ENCODE assay signal across 11 cellular contexts in genomic region chr4:89598602-89599001, GRCh38.
A peak's percentile ranks its signal among the peaks of the same experiment; 100 is the strongest.
DNase-seq lines count a peak whose midpoint lies in the region; ATAC-seq, FAIRE-seq and TF ChIP-seq lines count a peak whose summit lies in the region.
"Had no signal": no experiment of that assay in that cellular context is flagged by ENCODE, and none has a peak within 500 bp of the region (broad histone marks: within the 10 kb centered on the region; RNA-seq: fewer than 3 reads in every experiment).

No MANE protein-coding gene starts in this region.

- H3K9ac ChIP-seq in astrocyte (ENCODE audit: low read length) (no peak overlapping the region), mesendoderm (ENCODE audit: low read length) (no peak overlapping the region)

- no CpG with 5 or more reads among the region's 1 CpG for WGBS in mesendoderm (ENCODE audit: extremely low coverage, insufficient coverage, low lambda C conversion rate)

- H3K4me3 ChIP-seq in GM06990 (replicated peaks; ENCODE audit: low read depth, low read length) (no peak overlapping the region), astrocyte (ENCODE audit: insufficient read depth, low read depth, low read length) (no peak overlapping the region), mesendoderm (ENCODE audit: low read length) (no peak overlapping the region)

- no peaks in the 10 kb centered on the region for H3K36me3 Mint-ChIP-seq in astrocyte (ENCODE audit: low read depth, unreplicated experiment)
- H3K36me3 Mint-ChIP-seq: activated naive CD4-positive, alpha-beta T cell treated with anti-CD3 and anti-CD28 coated beads, Interleukin-2, amount 50 U/mL, for 24 hours; natural killer cell had no signal

- H3K9me3 ChIP-seq in astrocyte (ENCODE audit: insufficient read depth, low read depth, low read length), result no peaks in the 10 kb centered on the region

- TF ChIP-seq CTCF in GM06990 (IDR thresholded peaks at IDR 0.05; ENCODE audit: insufficient read depth, low read length, poor library complexity, severe bottlenecking) (peak; percentile 32), astrocyte (IDR thresholded peaks at IDR 0.05; ENCODE audit: insufficient read depth, low read depth, low read length) (peak; percentile 27)

- no peak overlapping the region for H2AK5ac ChIP-seq in mesendoderm (ENCODE audit: low read length)

- H3K36me3 ChIP-seq in GM06990 (ENCODE audit: control insufficient read depth, insufficient read depth, low read length), result no peaks in the 10 kb centered on the region
- H3K36me3 ChIP-seq in astrocyte (ENCODE audit: insufficient read depth, low read length), result no peaks in the 10 kb centered on the region
- H3K36me3 ChIP-seq in mesendoderm (ENCODE audit: control insufficient read depth, insufficient read depth, low read length), result no peaks in the 10 kb centered on the region

- H2BK5ac ChIP-seq in mesendoderm (ENCODE audit: low read length), result no peak overlapping the region

- no peak overlapping the region for H3K4ac ChIP-seq in mesendoderm (ENCODE audit: low read depth, low read length)

- no peak overlapping the region for H2BK15ac ChIP-seq in mesendoderm (replicated peaks; ENCODE audit: low read depth)

- H3K27me3 ChIP-seq in GM06990 (replicated peaks; ENCODE audit: control insufficient read depth, insufficient read depth, low read length) (no peaks in the 10 kb centered on the region), astrocyte (ENCODE audit: insufficient read depth, low read length) (no peaks in the 10 kb centered on the region), mesendoderm (ENCODE audit: insufficient read depth, low read length, poor library complexity) (no peaks in the 10 kb centered on the region)

- no peak overlapping the region for H2BK120ac ChIP-seq in mesendoderm (ENCODE audit: low read depth, low read length)

- no peak overlapping the region for H3K56ac ChIP-seq in mesendoderm (ENCODE audit: low read length)

- no peak overlapping the region for H3K23ac ChIP-seq in mesendoderm (ENCODE audit: low read length)

- no peaks in the 10 kb centered on the region for H3K79me1 ChIP-seq in mesendoderm (ENCODE audit: low read length)

- H3K27ac Mint-ChIP-seq in astrocyte (ENCODE audit: unreplicated experiment), result no peak overlapping the region
- H3K27ac Mint-ChIP-seq: activated naive CD4-positive, alpha-beta T cell treated with anti-CD3 and anti-CD28 coated beads, Interleukin-2, amount 50 U/mL, for 24 hours; natural killer cell; stimulated activated naive CD8-positive, alpha-beta T cell treated with anti-CD3 and anti-CD28 coated beads, Interleukin-15, amount 100 ng/mL, for 72 hours had no signal

- no peak overlapping the region for H3K18ac ChIP-seq in mesendoderm (ENCODE audit: low read length)

- H2AFZ ChIP-seq in astrocyte (ENCODE audit: low read depth, low read length), result no peak overlapping the region

- FAIRE-seq in astrocyte (lab: Jason Lieb, UNC), result no peak

- no peak overlapping the region for H4K5ac ChIP-seq in mesendoderm (ENCODE audit: low read length)

- H3K4me2 ChIP-seq in astrocyte (ENCODE audit: low read length), result no peak overlapping the region
- no peak overlapping the region for H3K4me2 ChIP-seq in mesendoderm (ENCODE audit: low read length)

- DNase-seq in GM06990 (ENCODE audit: extremely low read depth, insufficient read length) (no peak), LHCN-M2 (ENCODE audit: low read depth) (peak; percentile 5), astrocyte (ENCODE audit: low read depth) (no peak), mesendoderm (peak; percentile 48), DMS114 treated with DMSO at 0.1 percent for 48 hours (lab: John Stamatoyannopoulos, UW; ENCODE audit: unreplicated experiment) (no peak)
- no peak for DNase-seq in central memory CD4-positive, alpha-beta T cell
- DNase-seq: natural killer cell; stimulated activated naive CD8-positive, alpha-beta T cell treated with anti-CD3 and anti-CD28 coated beads, Interleukin-15, amount 100 ng/mL, for 72 hours had no signal

- ATAC-seq in HG03565 (IDR thresholded peaks at IDR 0.05; ENCODE audit: unreplicated experiment), result no peak
- no peak for ATAC-seq in HG02571 (IDR thresholded peaks at IDR 0.05; ENCODE audit: unreplicated experiment)
- ATAC-seq: natural killer cell; stimulated activated naive CD8-positive, alpha-beta T cell treated with anti-CD3 and anti-CD28 coated beads, Interleukin-15, amount 100 ng/mL, for 72 hours had no signal

- no peak overlapping the region for H3K4me3 Mint-ChIP-seq in astrocyte (ENCODE audit: unreplicated experiment)
- H3K4me3 Mint-ChIP-seq: activated naive CD4-positive, alpha-beta T cell treated with anti-CD3 and anti-CD28 coated beads, Interleukin-2, amount 50 U/mL, for 24 hours; natural killer cell; stimulated activated naive CD8-positive, alpha-beta T cell treated with anti-CD3 and anti-CD28 coated beads, Interleukin-15, amount 100 ng/mL, for 72 hours had no signal

- no peak overlapping the region for H4K8ac ChIP-seq in mesendoderm (ENCODE audit: low read depth, low read length)

- peaks cover 3% of the 10 kb centered on the region for H3K27me3 Mint-ChIP-seq in astrocyte (ENCODE audit: low read depth, unreplicated experiment)
- H3K27me3 Mint-ChIP-seq: activated naive CD4-positive, alpha-beta T cell treated with anti-CD3 and anti-CD28 coated beads, Interleukin-2, amount 50 U/mL, for 24 hours; stimulated activated naive CD8-positive, alpha-beta T cell treated with anti-CD3 and anti-CD28 coated beads, Interleukin-15, amount 100 ng/mL, for 72 hours had no signal

- H3K79me2 ChIP-seq in astrocyte (ENCODE audit: insufficient read depth, low read length) (no peaks in the 10 kb centered on the region), mesendoderm (ENCODE audit: control insufficient read depth, insufficient read depth, low read length) (no peaks in the 10 kb centered on the region)

- no peaks in the 10 kb centered on the region for H3K4me1 Mint-ChIP-seq in astrocyte (ENCODE audit: low read depth, unreplicated experiment)
- H3K4me1 Mint-ChIP-seq: activated naive CD4-positive, alpha-beta T cell treated with anti-CD3 and anti-CD28 coated beads, Interleukin-2, amount 50 U/mL, for 24 hours; natural killer cell; stimulated activated naive CD8-positive, alpha-beta T cell treated with anti-CD3 and anti-CD28 coated beads, Interleukin-15, amount 100 ng/mL, for 72 hours had no signal

- H3K4me1 ChIP-seq in astrocyte (ENCODE audit: insufficient read depth, low read length) (no peaks in the 10 kb centered on the region), mesendoderm (ENCODE audit: control insufficient read depth, low read depth, low read length) (no peaks in the 10 kb centered on the region)

- peaks cover under 1% of the 10 kb centered on the region for H3K9me3 Mint-ChIP-seq in astrocyte (ENCODE audit: unreplicated experiment)
- H3K9me3 Mint-ChIP-seq: activated naive CD4-positive, alpha-beta T cell treated with anti-CD3 and anti-CD28 coated beads, Interleukin-2, amount 50 U/mL, for 24 hours; natural killer cell; stimulated activated naive CD8-positive, alpha-beta T cell treated with anti-CD3 and anti-CD28 coated beads, Interleukin-15, amount 100 ng/mL, for 72 hours had no signal

- no peaks in the 10 kb centered on the region for H4K20me1 ChIP-seq in astrocyte (ENCODE audit: insufficient read depth, low read length)

- H3K27ac ChIP-seq in astrocyte (ENCODE audit: low read depth, low read length), result no peak overlapping the region
- no peak overlapping the region for H3K27ac ChIP-seq in mesendoderm (ENCODE audit: low read depth, low read length)

Comparison
In these comparisons a context has a peak if more than half of its experiments do, and no peak if none do; other contexts are left out.
1. DNase-seq: peak in LHCN-M2 (single experiment) and mesendoderm (single experiment); none in GM06990 (single experiment), astrocyte (single experiment), central memory CD4-positive, alpha-beta T cell (single experiment) and DMS114 treated with DMSO at 0.1 percent for 48 hours (single experiment).